ENCODE assay signal across 18 cellular contexts in genomic region chr17:206941-207560, GRCh38. TPM values are rescaled to one million over a fixed set of nuclear protein-coding genes. Genes with fewer than 3 reads are reported as not detected.
DNase-seq lines count a peak whose midpoint lies in the region; ATAC-seq and TF ChIP-seq lines count a peak whose summit lies in the region.
"Had no signal": no experiment of that assay in that cellular context is flagged by ENCODE, and none has a peak within 500 bp of the region (broad histone marks: within the 10 kb centered on the region; RNA-seq: fewer than 3 reads in every experiment).

No MANE protein-coding gene starts in this region.

- no peak overlapping the region for H2AFZ ChIP-seq in neuronal stem cell (ENCODE audit: low read length)

- H3K4me3 ChIP-seq in right cardiac atrium (ENCODE audit: low read length) (no peak overlapping the region), left ventricle myocardium inferior (no peak overlapping the region), neuronal stem cell (ENCODE audit: low read length in 2 of 2) (no peak overlapping the region)
- H3K4me3 ChIP-seq in CD8-positive, alpha-beta memory T cell (ENCODE audit: low read length), result no peak overlapping the region

- peak overlapping the region; percentile 29 for H3K4me2 ChIP-seq in neuronal stem cell (ENCODE audit: insufficient read depth, low read length, poor library complexity, severe bottlenecking)

- H3K27ac Mint-ChIP-seq in activated T-cell treated with anti-CD3 and anti-CD28 coated beads, Interleukin-2, amount 50 U/mL, for 72 hours, result no peak overlapping the region
- H3K27ac Mint-ChIP-seq in CD8-positive, alpha-beta memory T cell, result peak overlapping the region in 1 of 8 donors; percentile 75

- intact Hi-C loops in right cardiac atrium (cut with DNase I), result no loop called here
- intact Hi-C loops in left ventricle myocardium inferior (cut with micrococcal nuclease), result no loop called here

- H3K9ac ChIP-seq in neuronal stem cell (ENCODE audit: low read depth, low read length, poor library complexity), result peak overlapping the region; percentile 57

- ATAC-seq in right cardiac atrium, result no peak
- no peak for ATAC-seq in activated T-cell treated with anti-CD3 and anti-CD28 coated beads, Interleukin-2, amount 50 U/mL, for 72 hours (replicated peaks in 1 of 2)
- ATAC-seq: Panc1, Right ventricle myocardium inferior had no signal

- H3K9me3 ChIP-seq in right cardiac atrium (ENCODE audit: control insufficient read depth, low read length) (no peaks in the 10 kb centered on the region), left ventricle myocardium inferior (replicated peaks) (no peaks in the 10 kb centered on the region), neuronal stem cell (replicated peaks in 1 of 2; ENCODE audit: control insufficient read depth in 2 of 2, insufficient read depth in 1 of 2, low read depth in 1 of 2, low read length in 2 of 2) (peaks cover 0 to 4% of the 10 kb centered on the region in 2 donors)
- H3K9me3 ChIP-seq in CD8-positive, alpha-beta memory T cell (ENCODE audit: low read length), result no peaks in the 10 kb centered on the region

- H3K79me1 ChIP-seq in neuronal stem cell (ENCODE audit: low read depth, low read length), result no peaks in the 10 kb centered on the region

- H3K4me3 Mint-ChIP-seq in activated T-cell treated with anti-CD3 and anti-CD28 coated beads, Interleukin-2, amount 50 U/mL, for 72 hours, result no peak overlapping the region
- H3K4me3 Mint-ChIP-seq in CD8-positive, alpha-beta memory T cell, result no peak overlapping the region

- POLR2A ChIA-PET in CD8-positive, alpha-beta memory T cell (lab: Charles Lee), result no interaction called here

- no peak overlapping the region for H3K23ac ChIP-seq in neuronal stem cell (ENCODE audit: low read depth, low read length, poor library complexity)

- no peak overlapping the region for H2AK5ac ChIP-seq in neuronal stem cell (ENCODE audit: low read depth, low read length)

- no peaks in the 10 kb centered on the region for H3K4me1 Mint-ChIP-seq in activated T-cell treated with anti-CD3 and anti-CD28 coated beads, Interleukin-2, amount 50 U/mL, for 72 hours (ENCODE audit: low read depth)
- H3K4me1 Mint-ChIP-seq in CD8-positive, alpha-beta memory T cell, result no peaks in the 10 kb centered on the region

- peaks cover 0 to 6% of the 10 kb centered on the region in 2 donors for H3K9me3 Mint-ChIP-seq in activated T-cell treated with anti-CD3 and anti-CD28 coated beads, Interleukin-2, amount 50 U/mL, for 72 hours
- H3K9me3 Mint-ChIP-seq in CD8-positive, alpha-beta memory T cell, result peaks cover 0 to 6% (median 3%) of the 10 kb centered on the region in 5 donors

- 95% methylated on average over 37 of the region's 37 CpGs for WGBS in right cardiac atrium
- WGBS in neuronal stem cell (ENCODE audit: extremely low coverage in 2 of 2, insufficient read length in 2 of 2, insufficient replicate concordance in 1 of 2), 2 donors, result no CpG with 5 or more reads among the region's 37 CpGs

- H2BK5ac ChIP-seq in neuronal stem cell (ENCODE audit: low read length), result no peak overlapping the region

- H3K18ac ChIP-seq in neuronal stem cell (ENCODE audit: low read length), result peak overlapping the region; percentile 76

- no peaks in the 10 kb centered on the region for H3K27me3 ChIP-seq in right cardiac atrium (ENCODE audit: control insufficient read depth, insufficient read depth)
- peaks cover 43% of the 10 kb centered on the region for H3K27me3 ChIP-seq in left ventricle myocardium inferior (ENCODE audit: low read depth)
- H3K27me3 ChIP-seq in neuronal stem cell (ENCODE audit: control insufficient read depth in 3 of 3, insufficient read depth in 3 of 3, low read depth in 1 of 3, low read length in 3 of 3), result peaks cover 0 to 8% (median 0%) of the 10 kb centered on the region in 3 experiments
- no peaks in the 10 kb centered on the region for H3K27me3 ChIP-seq in CD8-positive, alpha-beta memory T cell (ENCODE audit: insufficient read depth, low read length, poor library complexity, severe bottlenecking)

- H2BK15ac ChIP-seq in neuronal stem cell (ENCODE audit: low read length), result no peak overlapping the region

- H4K8ac ChIP-seq in neuronal stem cell (ENCODE audit: low read depth, low read length), result no peak overlapping the region

- no peak overlapping the region for H4K91ac ChIP-seq in neuronal stem cell (ENCODE audit: low read depth, low read length, poor library complexity)

- no peaks in the 10 kb centered on the region for H3K27me3 Mint-ChIP-seq in activated T-cell treated with anti-CD3 and anti-CD28 coated beads, Interleukin-2, amount 50 U/mL, for 72 hours (ENCODE audit: low read depth)
- peaks cover 4 to 20% of the 10 kb centered on the region in 2 donors for H3K27me3 Mint-ChIP-seq in CD8-positive, alpha-beta memory T cell

- H3K36me3 Mint-ChIP-seq in activated T-cell treated with anti-CD3 and anti-CD28 coated beads, Interleukin-2, amount 50 U/mL, for 72 hours (ENCODE audit: insufficient read depth in 2 of 2), result no peaks in the 10 kb centered on the region
- H3K36me3 Mint-ChIP-seq in CD8-positive, alpha-beta memory T cell, result peaks cover 0 to 3% (median 0%) of the 10 kb centered on the region in 3 donors

- no peak overlapping the region for H3K14ac ChIP-seq in neuronal stem cell (ENCODE audit: low read length)

- CTCF ChIA-PET in CD8-positive, alpha-beta memory T cell (lab: Charles Lee), result no interaction called here

- no peak overlapping the region for H2BK12ac ChIP-seq in neuronal stem cell (ENCODE audit: low read length)

- no peak overlapping the region for H2BK120ac ChIP-seq in neuronal stem cell (ENCODE audit: low read depth, low read length)

- TF ChIP-seq CTCF in left ventricle myocardium inferior (IDR thresholded peaks at IDR 0.05; ENCODE audit: borderline replicate concordance), result no peak

- H3K36me3 ChIP-seq in left ventricle myocardium inferior, result no peaks in the 10 kb centered on the region
- peaks cover 0 to 2% of the 10 kb centered on the region in 2 donors for H3K36me3 ChIP-seq in neuronal stem cell (replicated peaks in 1 of 2; ENCODE audit: control insufficient read depth in 2 of 2, insufficient read depth in 2 of 2, low read length in 2 of 2)
- no peaks in the 10 kb centered on the region for H3K36me3 ChIP-seq in CD8-positive, alpha-beta memory T cell (ENCODE audit: insufficient read depth, low read length)

- no peaks in the 10 kb centered on the region for H3K4me1 ChIP-seq in right cardiac atrium (ENCODE audit: control insufficient read depth, insufficient read depth, low read length)
- no peaks in the 10 kb centered on the region for H3K4me1 ChIP-seq in left ventricle myocardium inferior
- peaks cover 2 to 9% of the 10 kb centered on the region in 2 donors for H3K4me1 ChIP-seq in neuronal stem cell (ENCODE audit: control insufficient read depth in 2 of 2, insufficient read depth in 1 of 2, low read depth in 1 of 2, low read length in 2 of 2)
- no peaks in the 10 kb centered on the region for H3K4me1 ChIP-seq in CD8-positive, alpha-beta memory T cell (ENCODE audit: insufficient read depth, low read length)

- no peak overlapping the region for H3K27ac ChIP-seq in right cardiac atrium (ENCODE audit: low read length)
- no peak overlapping the region for H3K27ac ChIP-seq in left ventricle myocardium inferior (replicated peaks)
- no peak overlapping the region for H3K27ac ChIP-seq in neuronal stem cell (replicated peaks; ENCODE audit: low read length)
- no peak overlapping the region for H3K27ac ChIP-seq in CD8-positive, alpha-beta memory T cell (ENCODE audit: low read depth, low read length)

- no peak overlapping the region for H3K4ac ChIP-seq in neuronal stem cell (ENCODE audit: low read length)

- DNase-seq in right cardiac atrium (peak in 2 of 3 donors; percentile 16 to 49), left ventricle myocardium inferior (no peak), cerebellum (ENCODE audit: low spot score) (peak; percentile 75), neuronal stem cell (ENCODE audit: low spot score) (no peak), MV-4-11 (lab: John Stamatoyannopoulos, UW) (no peak)
- DNase-seq in activated T-cell treated with anti-CD3 and anti-CD28 coated beads, Interleukin-2, amount 50 U/mL, for 72 hours, result no peak
- DNase-seq in CD8-positive, alpha-beta memory T cell, result no peak
- DNase-seq: DMS 273 treated with DMSO at 0.1 percent for 48 hours, EL, HCEC 1CT, IMR-90, Kasumi-1, NCI-H1436, NCI-H2081 treated with DMSO at 0.1 percent for 48 hours, NCI-H526 had no signal

RNA-seq across cellular contexts. Expression of gene DOC2B, which starts 25.6 kb away (rescaled TPM):
- 1 to 10 TPM; 2.3 to 5.3 (median 3.0) TPM for total RNA-seq in right cardiac atrium
- polyA plus RNA-seq in right cardiac atrium, result 2.8 TPM
- 2.7 TPM for total RNA-seq in left ventricle myocardium inferior
- total RNA-seq in cerebellum, result 32.5 TPM
- 5.0 TPM for polyA plus RNA-seq in neuronal stem cell (2013, experiment 1 of 2)
- polyA plus RNA-seq in neuronal stem cell (2013, experiment 2 of 2), result 4.9 TPM
- total RNA-seq in activated T-cell treated with anti-CD3 and anti-CD28 coated beads, Interleukin-2, amount 50 U/mL, for 72 hours, result under 1 TPM; 0.12 to 0.25 TPM
- total RNA-seq in CD8-positive, alpha-beta memory T cell, result under 1 TPM; 0.13 to 0.15 TPM
- not detected for polyA plus RNA-seq in CD8-positive, alpha-beta memory T cell
- total RNA-seq: IMR-90 had no signal
- polyA plus RNA-seq: BJ, IMR-90 had no signal

Comparison
In these comparisons a context has a peak if more than half of its experiments do, and no peak if none do; other contexts are left out.
1. DNase-seq: peak in right cardiac atrium (2 of 3) and cerebellum (single experiment); none in left ventricle myocardium inferior (single experiment), neuronal stem cell (single experiment), activated T-cell treated with anti-CD3 and anti-CD28 coated beads, Interleukin-2, amount 50 U/mL, for 72 hours (0 of 2), CD8-positive, alpha-beta memory T cell (0 of 5) and MV-4-11 (single experiment).